1 cellular context compared by ENCODE assay signal in the genomic region with DNA sequence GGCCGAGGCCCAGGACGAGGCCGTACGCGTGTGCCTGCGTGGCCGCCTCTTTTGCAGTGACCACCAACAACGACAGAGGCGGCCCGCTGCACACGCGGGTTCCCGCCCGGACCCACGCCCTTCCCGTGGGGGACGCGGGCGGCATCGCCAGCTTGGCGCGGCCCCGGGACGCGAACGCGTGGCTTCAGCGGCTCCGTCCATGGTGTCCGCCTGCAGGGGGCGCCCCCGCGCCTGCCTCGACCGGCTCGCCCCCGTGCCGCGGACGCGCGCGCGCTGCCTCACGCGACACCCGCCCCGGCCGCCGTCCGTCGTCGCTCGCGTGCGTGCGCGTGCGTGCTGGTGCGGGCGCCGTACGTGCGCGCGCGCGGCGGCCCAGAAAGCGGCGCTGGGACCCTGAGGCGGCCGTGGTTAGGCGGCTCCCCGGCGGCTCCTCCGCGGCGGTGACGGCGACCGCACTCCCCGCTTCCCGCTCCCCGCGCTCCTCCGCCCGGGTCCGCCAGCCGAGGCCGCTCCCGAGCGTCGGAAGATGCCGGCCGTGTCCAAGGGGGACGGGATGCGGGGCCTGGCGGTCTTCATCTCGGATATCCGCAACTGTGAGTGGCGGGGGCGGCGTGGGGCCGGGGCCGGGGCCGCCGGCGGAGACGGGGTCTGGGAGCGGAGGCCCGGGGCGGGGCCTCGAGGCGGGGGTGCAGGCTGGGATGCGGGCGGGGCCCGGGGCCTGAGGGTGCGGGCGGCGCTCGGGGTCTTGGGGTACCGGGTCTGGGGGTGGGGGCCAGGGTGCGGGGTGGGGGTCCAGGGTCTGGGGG.
TF ChIP-seq lines count a peak whose summit lies in the region.

A gene (plus strand): TSS at position 375 of the 806 bp plus-strand sequence. CDS start 152 bp downstream, at position 527.

TF ChIP-seq in WTC11, 78 proteins besides CTCF, POLR2A, EP300 and RAD21 (continued from another document):
- TF ChIP-seq, protein P1, sequence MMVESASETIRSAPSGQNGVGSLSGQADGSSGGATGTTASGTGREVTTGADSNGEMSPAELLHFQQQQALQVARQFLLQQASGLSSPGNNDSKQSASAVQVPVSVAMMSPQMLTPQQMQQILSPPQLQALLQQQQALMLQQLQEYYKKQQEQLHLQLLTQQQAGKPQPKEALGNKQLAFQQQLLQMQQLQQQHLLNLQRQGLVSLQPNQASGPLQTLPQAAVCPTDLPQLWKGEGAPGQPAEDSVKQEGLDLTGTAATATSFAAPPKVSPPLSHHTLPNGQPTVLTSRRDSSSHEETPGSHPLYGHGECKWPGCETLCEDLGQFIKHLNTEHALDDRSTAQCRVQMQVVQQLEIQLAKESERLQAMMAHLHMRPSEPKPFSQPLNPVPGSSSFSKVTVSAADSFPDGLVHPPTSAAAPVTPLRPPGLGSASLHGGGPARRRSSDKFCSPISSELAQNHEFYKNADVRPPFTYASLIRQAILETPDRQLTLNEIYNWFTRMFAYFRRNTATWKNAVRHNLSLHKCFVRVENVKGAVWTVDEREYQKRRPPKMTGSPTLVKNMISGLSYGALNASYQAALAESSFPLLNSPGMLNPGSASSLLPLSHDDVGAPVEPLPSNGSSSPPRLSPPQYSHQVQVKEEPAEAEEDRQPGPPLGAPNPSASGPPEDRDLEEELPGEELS (CRISPR knock-in tag; IDR thresholded peaks at IDR 0.05), result no peak; the same call in 1 of the 2 replicates
- TF ChIP-seq FOXJ3 (CRISPR knock-in tag; IDR thresholded peaks at IDR 0.05; ENCODE audit: borderline replicate concordance), result no peak
- TF ChIP-seq, protein P2, sequence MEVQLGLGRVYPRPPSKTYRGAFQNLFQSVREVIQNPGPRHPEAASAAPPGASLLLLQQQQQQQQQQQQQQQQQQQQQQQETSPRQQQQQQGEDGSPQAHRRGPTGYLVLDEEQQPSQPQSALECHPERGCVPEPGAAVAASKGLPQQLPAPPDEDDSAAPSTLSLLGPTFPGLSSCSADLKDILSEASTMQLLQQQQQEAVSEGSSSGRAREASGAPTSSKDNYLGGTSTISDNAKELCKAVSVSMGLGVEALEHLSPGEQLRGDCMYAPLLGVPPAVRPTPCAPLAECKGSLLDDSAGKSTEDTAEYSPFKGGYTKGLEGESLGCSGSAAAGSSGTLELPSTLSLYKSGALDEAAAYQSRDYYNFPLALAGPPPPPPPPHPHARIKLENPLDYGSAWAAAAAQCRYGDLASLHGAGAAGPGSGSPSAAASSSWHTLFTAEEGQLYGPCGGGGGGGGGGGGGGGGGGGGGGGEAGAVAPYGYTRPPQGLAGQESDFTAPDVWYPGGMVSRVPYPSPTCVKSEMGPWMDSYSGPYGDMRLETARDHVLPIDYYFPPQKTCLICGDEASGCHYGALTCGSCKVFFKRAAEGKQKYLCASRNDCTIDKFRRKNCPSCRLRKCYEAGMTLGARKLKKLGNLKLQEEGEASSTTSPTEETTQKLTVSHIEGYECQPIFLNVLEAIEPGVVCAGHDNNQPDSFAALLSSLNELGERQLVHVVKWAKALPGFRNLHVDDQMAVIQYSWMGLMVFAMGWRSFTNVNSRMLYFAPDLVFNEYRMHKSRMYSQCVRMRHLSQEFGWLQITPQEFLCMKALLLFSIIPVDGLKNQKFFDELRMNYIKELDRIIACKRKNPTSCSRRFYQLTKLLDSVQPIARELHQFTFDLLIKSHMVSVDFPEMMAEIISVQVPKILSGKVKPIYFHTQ (CRISPR knock-in tag; IDR thresholded peaks at IDR 0.05), result no peak
- no peak; the same call in 1 of the 2 replicates for TF ChIP-seq FOXK1 (CRISPR knock-in tag; IDR thresholded peaks at IDR 0.05)
- TF ChIP-seq ESRRA (CRISPR knock-in tag; IDR thresholded peaks at IDR 0.05; ENCODE audit: borderline replicate concordance), result peak; percentile 51; the same call in 1 of the 2 replicates
